8 cellular contexts compared by ENCODE assay signal in genomic region chr12:125773033-125773432, GRCh38.
DNase-seq lines count a peak whose midpoint lies in the region; ATAC-seq and TF ChIP-seq lines count a peak whose summit lies in the region.

No MANE protein-coding gene starts in this region.

- no peak overlapping the region for H3K4me3 Mint-ChIP-seq in CD8-positive, alpha-beta T cell

- POLR2A ChIA-PET in CD8-positive, alpha-beta T cell (lab: Charles Lee), result no interaction called here

- TF ChIP-seq CTCF in HL-60 (IDR thresholded peaks at IDR 0.05; ENCODE audit: insufficient read depth, low read length) (peak; percentile 21), WERI-Rb-1 (IDR thresholded peaks at IDR 0.05; ENCODE audit: low read depth, low read length) (peak; percentile 77)
- TF ChIP-seq CTCF in CD8-positive, alpha-beta T cell (IDR thresholded peaks at IDR 0.05), result no peak

- peak; percentile 87 for ATAC-seq in GM18511 (IDR thresholded peaks at IDR 0.05; ENCODE audit: unreplicated experiment)
- ATAC-seq in HG03439 (IDR thresholded peaks at IDR 0.05; ENCODE audit: unreplicated experiment), result no peak
- no peak for ATAC-seq in CD8-positive, alpha-beta T cell

- intact Hi-C loops in CD8-positive, alpha-beta T cell (cut with DNase I, micrococcal nuclease), result no loop called here

- H3K4me3 ChIP-seq in HL-60 (replicated peaks; ENCODE audit: insufficient read depth, low read length), result no peak overlapping the region
- no peak overlapping the region for H3K4me3 ChIP-seq in WERI-Rb-1 (ENCODE audit: low read depth, low read length)
- H3K4me3 ChIP-seq in CD8-positive, alpha-beta T cell (ENCODE audit: low read depth, low read length), result no peak overlapping the region

- no peaks in the 10 kb centered on the region for H3K36me3 ChIP-seq in WERI-Rb-1
- no peaks in the 10 kb centered on the region for H3K36me3 ChIP-seq in CD8-positive, alpha-beta T cell (ENCODE audit: insufficient read depth, low read length)

- H3K27ac Mint-ChIP-seq in CD8-positive, alpha-beta T cell, result no peak overlapping the region

- H3K4me1 ChIP-seq in CD8-positive, alpha-beta T cell (ENCODE audit: insufficient read depth, low read length), result no peaks in the 10 kb centered on the region

- DNase-seq in DMS 273 (lab: John Stamatoyannopoulos, UW; ENCODE audit: unreplicated experiment) (peak; percentile 33), DMS 273 treated with DMSO at 0.1 percent for 48 hours (lab: John Stamatoyannopoulos, UW) (no peak), HL-60 (ENCODE audit: low read depth in 1 of 2, low spot score in 1 of 2) (peak; percentile 33 to 40), WERI-Rb-1 (peak; percentile 67)
- DNase-seq in stimulated activated CD4-positive, alpha-beta T cell treated with anti-CD3 and anti-CD28 coated beads, Interleukin-4, amount 100 ng/mL, for 48 hours (ENCODE audit: low read depth in 2 of 2), result peak; percentile 8 to 16
- no peak for DNase-seq in CD8-positive, alpha-beta T cell

- H3K9me3 ChIP-seq in WERI-Rb-1 (ENCODE audit: severe bottlenecking), result no peaks in the 10 kb centered on the region
- no peaks in the 10 kb centered on the region for H3K9me3 ChIP-seq in CD8-positive, alpha-beta T cell (ENCODE audit: low read length)

- no peaks in the 10 kb centered on the region for H3K36me3 Mint-ChIP-seq in CD8-positive, alpha-beta T cell

- no peak overlapping the region for H3K27ac ChIP-seq in HL-60 (replicated peaks)
- no peak overlapping the region for H3K27ac ChIP-seq in WERI-Rb-1
- H3K27ac ChIP-seq in CD8-positive, alpha-beta T cell (ENCODE audit: low read depth, low read length), result no peak overlapping the region

- H3K9me3 Mint-ChIP-seq in CD8-positive, alpha-beta T cell, result no peaks in the 10 kb centered on the region

- H3K27me3 ChIP-seq in HL-60 (ENCODE audit: insufficient read depth, poor library complexity, severe bottlenecking), result no peaks in the 10 kb centered on the region
- peaks cover 26% of the 10 kb centered on the region for H3K27me3 ChIP-seq in WERI-Rb-1 (ENCODE audit: insufficient read depth, low read depth, severe bottlenecking)
- H3K27me3 ChIP-seq in CD8-positive, alpha-beta T cell (ENCODE audit: insufficient read depth, low read length), result no peaks in the 10 kb centered on the region

- CTCF ChIA-PET in CD8-positive, alpha-beta T cell (lab: Charles Lee), result no interaction called here

- no peaks in the 10 kb centered on the region for H3K4me1 Mint-ChIP-seq in CD8-positive, alpha-beta T cell (ENCODE audit: low read depth)

- no peaks in the 10 kb centered on the region for H3K27me3 Mint-ChIP-seq in CD8-positive, alpha-beta T cell (ENCODE audit: low read depth)

Comparison
In these comparisons a context has a peak if more than half of its experiments do, and no peak if none do; other contexts are left out.
1. DNase-seq: peak in DMS 273 (single experiment), HL-60 (2 of 2), WERI-Rb-1 (single experiment) and stimulated activated CD4-positive, alpha-beta T cell treated with anti-CD3 and anti-CD28 coated beads, Interleukin-4, amount 100 ng/mL, for 48 hours (2 of 2); none in DMS 273 treated with DMSO at 0.1 percent for 48 hours (single experiment) and CD8-positive, alpha-beta T cell (0 of 7).